18 cellular contexts compared by ENCODE assay signal in the genomic region with DNA sequence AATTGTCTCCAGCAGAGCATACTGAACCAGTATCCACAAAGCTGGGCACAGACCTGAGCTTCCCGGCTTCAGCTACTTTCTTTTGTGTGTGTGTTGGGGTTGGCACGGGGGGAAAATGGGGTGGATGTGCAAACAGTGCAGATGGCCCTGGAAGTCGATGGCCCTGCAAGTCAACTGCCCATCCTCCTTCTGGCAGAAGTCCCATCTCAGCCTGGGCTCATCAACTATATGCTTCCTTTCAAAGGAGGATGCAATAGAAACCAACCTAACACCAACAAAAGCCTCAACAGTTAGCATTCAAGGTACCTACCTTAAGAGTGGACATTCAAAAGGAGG. TPM values are rescaled to one million over a fixed set of nuclear protein-coding genes. Genes with fewer than 3 reads are reported as not detected.
"Had no signal": no experiment of that assay in that cellular context is flagged by ENCODE, and none has a peak within 500 bp of the region (broad histone marks: within the 10 kb centered on the region; RNA-seq: fewer than 3 reads in every experiment).

No MANE protein-coding gene starts in this region.

- H3K27me3 Mint-ChIP-seq: activated CD4-positive, alpha-beta memory T cell treated with anti-CD3 and anti-CD28 coated beads, Interleukin-2, amount 10 ng/mL, durations not matched to agents 7 days and 5 days had no signal

- H3K27me3 ChIP-seq: ascending aorta, cardiac muscle cell, heart left ventricle, ovary, testis had no signal

- H3K9me3 ChIP-seq: ascending aorta, heart left ventricle, left ventricle myocardium inferior, ovary, testis had no signal

- H3K4me1 ChIP-seq: ascending aorta had no signal

- H3K27ac ChIP-seq: ascending aorta, cardiac muscle cell, heart left ventricle, left ventricle myocardium inferior, ovary, testis had no signal

- H3K4me3 ChIP-seq: ascending aorta, cardiac muscle cell, heart left ventricle, left ventricle myocardium inferior, ovary, testis had no signal

- H3K9me3 Mint-ChIP-seq: activated CD4-positive, alpha-beta memory T cell treated with anti-CD3 and anti-CD28 coated beads, Interleukin-2, amount 10 ng/mL, durations not matched to agents 7 days and 5 days had no signal

- H3K4me3 Mint-ChIP-seq: activated CD4-positive, alpha-beta memory T cell treated with anti-CD3 and anti-CD28 coated beads, Interleukin-2, amount 10 ng/mL, durations not matched to agents 7 days and 5 days; activated naive CD8-positive, alpha-beta T cell treated with anti-CD3 and anti-CD28 coated beads, Interleukin-2, amount 50 U/mL, for 24 hours; stimulated activated naive CD8-positive, alpha-beta T cell treated with anti-CD3 and anti-CD28 coated beads, Interleukin-15, amount 100 ng/mL, for 72 hours had no signal

- H3K27ac Mint-ChIP-seq: activated CD4-positive, alpha-beta memory T cell treated with anti-CD3 and anti-CD28 coated beads, Interleukin-2, amount 10 ng/mL, durations not matched to agents 7 days and 5 days; activated naive CD8-positive, alpha-beta T cell treated with anti-CD3 and anti-CD28 coated beads, Interleukin-2, amount 50 U/mL, for 24 hours had no signal

- H3K36me3 ChIP-seq: ascending aorta, cardiac muscle cell, heart left ventricle, left ventricle myocardium inferior, ovary had no signal

- ATAC-seq: activated naive CD8-positive, alpha-beta T cell treated with anti-CD3 and anti-CD28 coated beads, Interleukin-2, amount 50 U/mL, for 24 hours; stimulated activated naive CD8-positive, alpha-beta T cell treated with anti-CD3 and anti-CD28 coated beads, Interleukin-15, amount 100 ng/mL, for 72 hours had no signal

- DNase-seq: activated CD4-positive, alpha-beta memory T cell treated with anti-CD3 and anti-CD28 coated beads, Interleukin-2, amount 10 ng/mL, durations not matched to agents 7 days and 5 days; activated CD8-positive, alpha-beta memory T cell treated with anti-CD3 and anti-CD28 coated beads, Interleukin-2, amount 50 U/mL, for 4 hours; activated naive CD4-positive, alpha-beta T cell treated with Interleukin-2 at 50 U/mL for 16 hours; activated naive CD8-positive, alpha-beta T cell treated with anti-CD3 and anti-CD28 coated beads, Interleukin-2, amount 50 U/mL, for 24 hours; effector CD4-positive, alpha-beta T cell; foreskin melanocyte; islet precursor cell; left ventricle myocardium inferior; mesenchymal stem cell; ovary; stimulated activated CD4-positive, alpha-beta T cell treated with anti-CD3 and anti-CD28 coated beads, Interleukin-4, amount 100 ng/mL, for 4 hours; stimulated activated naive CD8-positive, alpha-beta T cell treated with anti-CD3 and anti-CD28 coated beads, Interleukin-15, amount 100 ng/mL, for 72 hours; T-helper 9 cell; testis had no signal

- H3K4me1 Mint-ChIP-seq: activated CD4-positive, alpha-beta memory T cell treated with anti-CD3 and anti-CD28 coated beads, Interleukin-2, amount 10 ng/mL, durations not matched to agents 7 days and 5 days; activated naive CD8-positive, alpha-beta T cell treated with anti-CD3 and anti-CD28 coated beads, Interleukin-2, amount 50 U/mL, for 24 hours; stimulated activated naive CD8-positive, alpha-beta T cell treated with anti-CD3 and anti-CD28 coated beads, Interleukin-15, amount 100 ng/mL, for 72 hours had no signal

- FAIRE-seq: colon had no signal

RNA-seq across cellular contexts. Expression of a gene that starts 55.7 kb away (rescaled TPM):
- total RNA-seq: activated CD4-positive, alpha-beta memory T cell treated with anti-CD3 and anti-CD28 coated beads, Interleukin-2, amount 10 ng/mL, durations not matched to agents 7 days and 5 days had no signal
